Comparison of ENCODE assay signal across 27 cellular contexts in the genomic region with DNA sequence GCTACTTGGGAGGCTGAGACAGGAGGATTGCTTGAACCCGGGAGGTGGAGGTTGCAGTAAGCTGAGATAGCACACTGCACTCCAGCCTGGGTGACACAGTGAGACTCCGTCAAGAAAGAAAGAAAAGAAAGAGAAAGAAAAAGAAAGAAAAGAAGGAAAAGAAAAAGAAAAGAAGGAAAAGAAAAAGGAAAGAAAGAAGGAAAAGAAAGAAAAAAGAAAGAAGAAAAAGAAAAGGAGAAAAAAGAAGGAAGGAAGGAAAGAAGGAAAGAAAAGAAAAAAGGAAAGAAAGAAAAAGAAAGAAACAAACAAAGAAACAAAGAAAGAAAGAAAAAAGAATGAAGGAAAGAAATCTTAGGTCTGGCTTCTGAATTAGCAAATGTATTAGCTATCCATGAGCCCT.
"Had no signal": no experiment of that assay in that cellular context is flagged by ENCODE, and none has a peak within 500 bp of the region (broad histone marks: within the 10 kb centered on the region; RNA-seq: fewer than 3 reads in every experiment).

No MANE protein-coding gene starts in this region.

- ATAC-seq: natural killer cell; psoas muscle; right cardiac atrium; stimulated activated effector memory CD8-positive, alpha-beta T cell treated with anti-CD3 and anti-CD28 coated beads, Interleukin-12 subunit alpha, Interleukin-12 subunit beta, amount 100 ng/mL, for 72 hours; stimulated activated naive CD8-positive, alpha-beta T cell treated with anti-CD3 and anti-CD28 coated beads, Interleukin-15, amount 100 ng/mL, for 72 hours; stimulated activated naive CD8-positive, alpha-beta T cell treated with anti-CD3 and anti-CD28 coated beads, Interleukin-15, Interleukin-2, amounts not matched to agents 100 U/mL and 50 U/mL, for 24 hours had no signal

- H3K27me3 ChIP-seq: neural progenitor cell, ovary, right lobe of liver, sigmoid colon, thyroid gland, tibial nerve, upper lobe of left lung, vagina had no signal

- H3K9me3 ChIP-seq: ovary, psoas muscle, right lobe of liver, sigmoid colon, thoracic aorta, thyroid gland, tibial nerve, upper lobe of left lung, vagina had no signal

- DNase-seq: natural killer cell; occipital lobe; ovary; posterior cingulate gyrus; psoas muscle; right cardiac atrium; right lobe of liver; sigmoid colon; small intestine; stimulated activated CD4-positive, alpha-beta T cell treated with anti-CD3 and anti-CD28 coated beads, Interleukin-15, amount 100 ng/mL, for 24 hours; stimulated activated CD4-positive, alpha-beta T cell treated with anti-CD3 and anti-CD28 coated beads, Interleukin-2, amount 100 ng/mL, for 24 hours; stimulated activated CD4-positive, alpha-beta T cell treated with anti-CD3 and anti-CD28 coated beads, Interleukin-2, amount 100 ng/mL, for 48 hours; stimulated activated CD4-positive, alpha-beta T cell treated with anti-CD3 and anti-CD28 coated beads, Interleukin-4, amount 100 ng/mL, for 24 hours; stimulated activated naive CD4-positive, alpha-beta T cell; stimulated activated naive CD8-positive, alpha-beta T cell treated with anti-CD3 and anti-CD28 coated beads, Interleukin-15, amount 100 ng/mL, for 72 hours; stimulated activated naive CD8-positive, alpha-beta T cell treated with anti-CD3 and anti-CD28 coated beads, Interleukin-15, Interleukin-2, amounts not matched to agents 100 U/mL and 50 U/mL, for 24 hours; thyroid gland; trophoblast cell; upper lobe of left lung had no signal

- H3K36me3 Mint-ChIP-seq: natural killer cell; neural progenitor cell; stimulated activated effector memory CD8-positive, alpha-beta T cell treated with anti-CD3 and anti-CD28 coated beads, Interleukin-12 subunit alpha, Interleukin-12 subunit beta, amount 100 ng/mL, for 72 hours had no signal

- H3K27ac ChIP-seq: neural progenitor cell, ovary, parathyroid adenoma, psoas muscle, right lobe of liver, sigmoid colon, thoracic aorta, thyroid gland, tibial nerve, upper lobe of left lung, vagina had no signal

- H3K27ac Mint-ChIP-seq: natural killer cell; nephron; neural progenitor cell; progenitor cell of endocrine pancreas; stimulated activated effector memory CD8-positive, alpha-beta T cell treated with anti-CD3 and anti-CD28 coated beads, Interleukin-12 subunit alpha, Interleukin-12 subunit beta, amount 100 ng/mL, for 72 hours; stimulated activated naive CD8-positive, alpha-beta T cell treated with anti-CD3 and anti-CD28 coated beads, Interleukin-15, amount 100 ng/mL, for 72 hours had no signal

- H3K9me3 Mint-ChIP-seq: natural killer cell; nephron; neural progenitor cell; stimulated activated effector memory CD8-positive, alpha-beta T cell treated with anti-CD3 and anti-CD28 coated beads, Interleukin-12 subunit alpha, Interleukin-12 subunit beta, amount 100 ng/mL, for 72 hours; stimulated activated naive CD8-positive, alpha-beta T cell treated with anti-CD3 and anti-CD28 coated beads, Interleukin-15, amount 100 ng/mL, for 72 hours had no signal

- H3K4me3 Mint-ChIP-seq: natural killer cell; nephron; neural progenitor cell; stimulated activated effector memory CD8-positive, alpha-beta T cell treated with anti-CD3 and anti-CD28 coated beads, Interleukin-12 subunit alpha, Interleukin-12 subunit beta, amount 100 ng/mL, for 72 hours; stimulated activated naive CD8-positive, alpha-beta T cell treated with anti-CD3 and anti-CD28 coated beads, Interleukin-15, amount 100 ng/mL, for 72 hours had no signal

- H3K4me1 Mint-ChIP-seq: stimulated activated naive CD8-positive, alpha-beta T cell treated with anti-CD3 and anti-CD28 coated beads, Interleukin-15, amount 100 ng/mL, for 72 hours had no signal
